In the genomic region with DNA sequence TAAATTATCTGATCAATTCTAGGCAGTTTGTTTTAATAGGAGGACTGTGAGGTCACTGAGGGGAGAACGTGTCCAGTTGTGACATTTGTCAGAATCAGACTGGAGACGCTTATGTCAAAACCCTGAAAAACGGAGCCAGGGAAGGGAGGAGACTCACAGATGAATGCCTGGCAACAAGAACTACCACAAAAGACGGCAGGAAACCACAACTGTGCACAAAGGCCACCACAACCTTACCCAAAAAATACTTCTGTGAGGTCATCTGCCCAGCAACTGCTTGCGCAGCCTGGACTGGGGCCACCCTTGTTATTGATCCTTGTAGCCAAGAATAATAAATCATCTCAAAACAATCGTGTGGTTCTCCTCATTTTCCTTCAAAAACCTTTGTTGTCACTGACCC, we compare ENCODE assay signal across 10 cellular contexts.
DNase-seq lines count a peak whose midpoint lies in the region; ATAC-seq, FAIRE-seq and TF ChIP-seq lines count a peak whose summit lies in the region.
"Had no signal": no experiment of that assay in that cellular context is flagged by ENCODE, and none has a peak within 500 bp of the region (broad histone marks: within the 10 kb centered on the region; RNA-seq: fewer than 3 reads in every experiment).

No MANE protein-coding gene starts in this region.

- no peak overlapping the region for H3K27ac ChIP-seq in SJCRH30
- H3K27ac ChIP-seq: HL-60 had no signal

- ATAC-seq in GM21619 (IDR thresholded peaks at IDR 0.05; ENCODE audit: unreplicated experiment) (peak; percentile 52), HG02763 (IDR thresholded peaks at IDR 0.05; ENCODE audit: unreplicated experiment) (no peak)

- POLR2A ChIA-PET in GM10248 (lab: Yijun Ruan, JAX), result no interaction called here

- H3K4me1 ChIP-seq in SJCRH30, result no peaks in the 10 kb centered on the region

- DNase-seq in CD1c-positive myeloid dendritic cell (ENCODE audit: extremely low spot score) (peak; percentile 9), T-helper 1 cell (peak in 4 of 5 donors; percentile 35 to 82 (median 36)), ecto neural progenitor cell (ENCODE audit: low spot score) (peak; percentile 27), GM10248 (ENCODE audit: extremely low spot score) (no peak), D721Med (ENCODE audit: insufficient read length, low spot score) (no peak), SJCRH30 (no peak)
- DNase-seq: DMS 273 treated with DMSO at 0.1 percent for 48 hours had no signal

- no peaks in the 10 kb centered on the region for H3K36me3 ChIP-seq in SJCRH30

- no peak overlapping the region for H3K4me3 ChIP-seq in SJCRH30

- H3K9me3 ChIP-seq in SJCRH30 (replicated peaks), result no peaks in the 10 kb centered on the region

- peaks cover 18% of the 10 kb centered on the region for H3K27me3 ChIP-seq in SJCRH30

- TF ChIP-seq CTCF in GM10248 (IDR thresholded peaks at IDR 0.05; ENCODE audit: control extremely low read depth, extremely low read depth, low read depth, missing control alignments) (no peak), D721Med (IDR thresholded peaks at IDR 0.05; ENCODE audit: insufficient read depth, missing control alignments) (no peak)

- CTCF ChIA-PET in GM10248 (lab: Yijun Ruan, JAX), result no interaction called here

- no peak for FAIRE-seq in D721Med (lab: Jason Lieb, UNC)

Comparison
In these comparisons a context has a peak if more than half of its experiments do, and no peak if none do; other contexts are left out.
1. DNase-seq: peak in CD1c-positive myeloid dendritic cell (single experiment), T-helper 1 cell (4 of 5) and ecto neural progenitor cell (single experiment); none in GM10248 (single experiment), D721Med (single experiment) and SJCRH30 (0 of 2).